Comparison of ENCODE assay signal across 8 cellular contexts in genomic region chr7:132882714-132883428, GRCh38.
DNase-seq lines count a peak whose midpoint lies in the region; ATAC-seq lines count a peak whose summit lies in the region.

No MANE protein-coding gene starts in this region.

- H3K4me3 Mint-ChIP-seq in activated T-helper 17 cell treated with anti-CD3 and anti-CD28 coated beads, Interleukin-2, amount 50 U/mL, for 72 hours = no peak overlapping the region

- H3K27me3 Mint-ChIP-seq in activated T-helper 17 cell treated with anti-CD3 and anti-CD28 coated beads, Interleukin-2, amount 50 U/mL, for 72 hours = no peaks in the 10 kb centered on the region

- peak overlapping the region; percentile 8 for H3K27ac Mint-ChIP-seq in activated T-helper 17 cell treated with anti-CD3 and anti-CD28 coated beads, Interleukin-2, amount 50 U/mL, for 72 hours

- H3K9me3 Mint-ChIP-seq in activated T-helper 17 cell treated with anti-CD3 and anti-CD28 coated beads, Interleukin-2, amount 50 U/mL, for 72 hours = no peaks in the 10 kb centered on the region

- H3K4me1 Mint-ChIP-seq in activated T-helper 17 cell treated with anti-CD3 and anti-CD28 coated beads, Interleukin-2, amount 50 U/mL, for 72 hours = peaks cover 21% of the 10 kb centered on the region

- H3K36me3 Mint-ChIP-seq in activated T-helper 17 cell treated with anti-CD3 and anti-CD28 coated beads, Interleukin-2, amount 50 U/mL, for 72 hours (ENCODE audit: low read depth) = peaks cover 26% of the 10 kb centered on the region

- peak; percentile 69 for ATAC-seq in HG03066 (IDR thresholded peaks at IDR 0.05; ENCODE audit: low read depth, unreplicated experiment)
- ATAC-seq in activated T-helper 17 cell treated with anti-CD3 and anti-CD28 coated beads, Interleukin-2, amount 50 U/mL, for 72 hours (replicated peaks) = peak; percentile 76

- DNase-seq in activated CD4-positive, alpha-beta T cell treated with anti-CD3 and anti-CD28 coated beads for 24 hours (ENCODE audit: low read depth in 2 of 2) = peak; percentile 1 to 4
- no peak for DNase-seq in activated CD4-positive, alpha-beta T cell treated with anti-CD3 and anti-CD28 coated beads, Interleukin-2, amount 50 U/mL, for 4 hours
- DNase-seq in stimulated activated CD8-positive, alpha-beta memory T cell treated with anti-CD3 and anti-CD28 coated beads, Interleukin-7, amount 100 ng/mL, for 48 hours (ENCODE audit: extremely low read depth in 1 of 2, low read depth in 1 of 2) = peak; percentile 13 to 23
- DNase-seq in NCI-H187 (lab: John Stamatoyannopoulos, UW) (no peak), NCI-H2081 treated with DMSO at 0.1 percent for 48 hours (lab: John Stamatoyannopoulos, UW) (no peak), GOT3 (lab: John Stamatoyannopoulos, UW) (no peak)

Comparison
In these comparisons a context has a peak if more than half of its experiments do, and no peak if none do; other contexts are left out.
1. DNase-seq: peak in activated CD4-positive, alpha-beta T cell treated with anti-CD3 and anti-CD28 coated beads for 24 hours (2 of 2) and stimulated activated CD8-positive, alpha-beta memory T cell treated with anti-CD3 and anti-CD28 coated beads, Interleukin-7, amount 100 ng/mL, for 48 hours (2 of 2); none in activated CD4-positive, alpha-beta T cell treated with anti-CD3 and anti-CD28 coated beads, Interleukin-2, amount 50 U/mL, for 4 hours (0 of 2), NCI-H187 (0 of 2), NCI-H2081 treated with DMSO at 0.1 percent for 48 hours (single experiment) and GOT3 (single experiment).